ENCODE assay signal across 1 cellular context in the genomic region with DNA sequence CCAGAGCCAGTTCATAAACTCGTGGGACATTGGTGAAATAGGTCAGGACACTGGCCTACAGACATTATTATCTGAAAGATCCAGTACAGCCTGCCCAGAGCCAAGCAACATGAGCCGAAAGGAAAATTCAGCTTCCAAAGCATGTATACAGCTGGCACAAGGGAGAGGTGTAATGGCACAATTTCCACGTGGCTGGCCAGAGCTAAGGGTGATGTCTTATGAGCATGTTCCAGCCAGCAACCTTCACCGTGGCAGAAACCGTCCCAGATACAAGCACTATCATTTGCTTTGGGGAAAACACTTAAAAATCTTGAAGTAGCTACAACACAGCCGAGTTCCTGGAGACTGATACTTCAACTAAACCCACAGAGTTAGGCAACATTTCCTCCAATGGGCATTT.
TF ChIP-seq lines count a peak whose summit lies in the region.

No MANE protein-coding gene starts in this region.

TF ChIP-seq in K562, 482 proteins besides CTCF, POLR2A, EP300 and RAD21:
- TF ChIP-seq ZKSCAN8 (CRISPR knock-in tag; IDR thresholded peaks at IDR 0.05), result 0 out of 2 replicates have a peak, but pooled peaks have one; percentile 51
- TF ChIP-seq NFXL1 (CRISPR knock-in tag; IDR thresholded peaks at IDR 0.05), result no peak
- TF ChIP-seq MTF1 (CRISPR knock-in tag; IDR thresholded peaks at IDR 0.05; ENCODE audit: borderline replicate concordance), result no peak
